In genomic region chrX:19721726-19722370, GRCh38 we compare ENCODE assay signal across 15 cellular contexts.
DNase-seq lines count a peak whose midpoint lies in the region; ATAC-seq and TF ChIP-seq lines count a peak whose summit lies in the region.
"Had no signal": no experiment of that assay in that cellular context is flagged by ENCODE, and none has a peak within 500 bp of the region (broad histone marks: within the 10 kb centered on the region; RNA-seq: fewer than 3 reads in every experiment).

No MANE protein-coding gene starts in this region.

- no peak for ATAC-seq in lung (ENCODE audit: insufficient read depth, low FRiP score)
- no peak for ATAC-seq in HG02884 (IDR thresholded peaks at IDR 0.05; ENCODE audit: unreplicated experiment)
- ATAC-seq: activated naive CD8-positive, alpha-beta T cell treated with anti-CD3 and anti-CD28 coated beads, Interleukin-2, amount 50 U/mL, for 24 hours had no signal

- peak; percentile 4 for DNase-seq in ACHN
- peak; percentile 59 for DNase-seq in H4 (ENCODE audit: low spot score)
- peak; percentile 73 for DNase-seq in cerebellar cortex (ENCODE audit: low spot score)
- peak; percentile 37 for DNase-seq in lung (ENCODE audit: low spot score)
- DNase-seq in islet precursor cell = no peak
- no peak for DNase-seq in nephron progenitor cell
- DNase-seq in type B pancreatic cell (ENCODE audit: extremely low spot score, unreplicated experiment) = no peak
- DNase-seq: activated naive CD8-positive, alpha-beta T cell treated with anti-CD3 and anti-CD28 coated beads, Interleukin-2, amount 50 U/mL, for 24 hours; Calu3; SJCRH30; stimulated activated CD4-positive, alpha-beta T cell treated with anti-CD3 and anti-CD28 coated beads, Interleukin-4, amount 100 ng/mL, for 4 hours; transverse colon had no signal

- WGBS in lung, 2 donors = 69 to 77% methylated on average over 8 of the region's 8 CpGs

- H3K4me1 ChIP-seq in lung (ENCODE audit: control insufficient read depth in 2 of 2, insufficient read depth in 2 of 2, low read length in 2 of 2) = peaks cover 0 to 10% of the 10 kb centered on the region in 2 donors
- H3K4me1 ChIP-seq: SJCRH30, transverse colon had no signal

- peaks cover 7% of the 10 kb centered on the region for H3K27me3 Mint-ChIP-seq in nephron progenitor cell (ENCODE audit: low read depth, poor library complexity)
- H3K27me3 Mint-ChIP-seq in type B pancreatic cell = no peaks in the 10 kb centered on the region
- H3K27me3 Mint-ChIP-seq: activated naive CD8-positive, alpha-beta T cell treated with anti-CD3 and anti-CD28 coated beads, Interleukin-2, amount 50 U/mL, for 24 hours had no signal

- H3K27me3 ChIP-seq in lung (ENCODE audit: control insufficient read depth, insufficient read depth) = no peaks in the 10 kb centered on the region
- H3K27me3 ChIP-seq: SJCRH30, transverse colon had no signal

- H3K27ac Mint-ChIP-seq in nephron progenitor cell (no peak overlapping the region), type B pancreatic cell (no peak overlapping the region)
- H3K27ac Mint-ChIP-seq: activated naive CD8-positive, alpha-beta T cell treated with anti-CD3 and anti-CD28 coated beads, Interleukin-2, amount 50 U/mL, for 24 hours had no signal

- H3K9me3 Mint-ChIP-seq in nephron progenitor cell (peaks cover 43% of the 10 kb centered on the region), type B pancreatic cell (peaks cover 5% of the 10 kb centered on the region)
- H3K9me3 Mint-ChIP-seq: activated naive CD8-positive, alpha-beta T cell treated with anti-CD3 and anti-CD28 coated beads, Interleukin-2, amount 50 U/mL, for 24 hours had no signal

- TF ChIP-seq CTCF in lung (IDR thresholded peaks at IDR 0.05; ENCODE audit: control extremely low read depth, extremely low read depth) (no peak), nephron progenitor cell (IDR thresholded peaks at IDR 0.05) (no peak), type B pancreatic cell (conservative IDR thresholded peaks at IDR 0.05) (no peak)

- no peak overlapping the region for H3K27ac ChIP-seq in lung (ENCODE audit: low read depth in 1 of 2, low read length in 1 of 2)
- H3K27ac ChIP-seq: heart right ventricle, SJCRH30, transverse colon had no signal

- H3K36me3 ChIP-seq in lung (ENCODE audit: control insufficient read depth in 2 of 2, insufficient read depth in 2 of 2, low read length in 2 of 2) = no peaks in the 10 kb centered on the region
- H3K36me3 ChIP-seq: heart right ventricle, SJCRH30, transverse colon had no signal

- no peaks in the 10 kb centered on the region for H3K9me3 ChIP-seq in lung (ENCODE audit: control insufficient read depth in 2 of 2, insufficient read depth in 1 of 2, low read length in 1 of 2)
- H3K9me3 ChIP-seq: heart right ventricle, SJCRH30, transverse colon had no signal

- in situ Hi-C loops in ACHN (cut with HindIII; ENCODE audit: low pct_ligation_motif_present, low pct_unique_long_range_greater_than_20kb, low sequenced_read_pairs) = no loop called here

- H3K4me1 Mint-ChIP-seq in nephron progenitor cell = no peaks in the 10 kb centered on the region
- no peaks in the 10 kb centered on the region for H3K4me1 Mint-ChIP-seq in type B pancreatic cell (ENCODE audit: unreplicated experiment)

- H3K36me3 Mint-ChIP-seq in nephron progenitor cell (ENCODE audit: low read depth) (no peaks in the 10 kb centered on the region), type B pancreatic cell (no peaks in the 10 kb centered on the region)

- no peak overlapping the region for H3K4me3 Mint-ChIP-seq in nephron progenitor cell
- H3K4me3 Mint-ChIP-seq in type B pancreatic cell = no peak overlapping the region
- H3K4me3 Mint-ChIP-seq: activated naive CD8-positive, alpha-beta T cell treated with anti-CD3 and anti-CD28 coated beads, Interleukin-2, amount 50 U/mL, for 24 hours; nephron had no signal

- H3K4me3 ChIP-seq in lung = no peak overlapping the region
- H3K4me3 ChIP-seq: heart right ventricle, SJCRH30, transverse colon had no signal

Comparison
In these comparisons a context has a peak if more than half of its experiments do, and no peak if none do; other contexts are left out.
1. DNase-seq: peak in ACHN (single experiment), H4 (single experiment), cerebellar cortex (single experiment) and lung (single experiment); none in islet precursor cell (single experiment), nephron progenitor cell (single experiment) and type B pancreatic cell (single experiment).